Comparison of ENCODE assay signal across 18 cellular contexts in the genomic region with DNA sequence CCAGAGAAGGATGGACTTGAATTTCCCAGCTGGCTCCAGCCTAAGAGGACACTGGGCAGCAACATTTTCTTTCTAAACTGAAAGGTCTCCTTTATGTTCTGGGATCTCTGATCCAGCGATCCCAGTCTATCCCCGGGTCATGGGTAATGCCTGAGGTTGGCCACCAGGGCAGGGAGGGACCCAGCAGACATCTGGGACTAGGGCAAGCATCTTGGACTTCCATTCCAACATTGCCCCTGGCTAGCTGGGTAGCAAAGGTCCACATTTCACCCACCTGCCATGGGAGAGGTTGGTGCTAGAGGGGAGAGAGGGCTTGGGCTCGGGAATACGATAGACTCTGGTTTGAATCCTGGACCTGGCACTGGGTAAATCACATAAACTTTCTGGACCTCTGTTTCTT.
DNase-seq lines count a peak whose midpoint lies in the region; ATAC-seq and TF ChIP-seq lines count a peak whose summit lies in the region.
"Had no signal": no experiment of that assay in that cellular context is flagged by ENCODE, and none has a peak within 500 bp of the region (broad histone marks: within the 10 kb centered on the region; RNA-seq: fewer than 3 reads in every experiment).

No MANE protein-coding gene starts in this region.

- no peaks in the 10 kb centered on the region for H3K4me1 ChIP-seq in suprapubic skin
- H3K4me1 ChIP-seq: parathyroid adenoma had no signal

- no peaks in the 10 kb centered on the region for H3K9me3 ChIP-seq in suprapubic skin

- H3K4me3 ChIP-seq in GM12865 (ENCODE audit: low read depth, low read length) (no peak overlapping the region), fibroblast of the aortic adventitia (ENCODE audit: low read depth, low read length) (no peak overlapping the region), suprapubic skin (no peak overlapping the region)

- in situ Hi-C loops in SK-MEL-5 (cut with HindIII; ENCODE audit: low pct_unique_long_range_greater_than_20kb, low sequenced_read_pairs) = no loop called here
- in situ Hi-C loops in KBM-7 (cut with MboI; ENCODE audit: low pct_unique_long_range_greater_than_20kb, low sequenced_read_pairs) = no loop called here

- no peak overlapping the region for H3K27ac ChIP-seq in 22Rv1
- H3K27ac ChIP-seq in suprapubic skin = no peak overlapping the region
- H3K27ac ChIP-seq: epithelial cell of prostate, parathyroid adenoma had no signal

- 87% methylated on average over 4 of the region's 4 CpGs for WGBS in suprapubic skin

- DNase-seq in GM12865 (ENCODE audit: low read depth) (no peak), SK-MEL-5 (ENCODE audit: low read depth, low spot score) (peak; percentile 31), fibroblast of the aortic adventitia (ENCODE audit: low read depth) (no peak), KBM-7 (no peak), suprapubic skin (ENCODE audit: low spot score in 2 of 2) (no peak)
- DNase-seq: amniotic stem cell; COR-L47; left cardiac atrium; NCI-H187 treated with DMSO at 0.1 percent for 48 hours; NCI-H510A treated with DMSO at 0.1 percent for 48 hours; OCI-M1; stimulated activated CD4-positive, alpha-beta T cell treated with anti-CD3 and anti-CD28 coated beads, Interleukin-12 subunit alpha, Interleukin-12 subunit beta, amount 100 ng/mL, for 4 hours; stimulated activated naive CD8-positive, alpha-beta T cell treated with anti-CD3 and anti-CD28 coated beads, Interleukin-15, Interleukin-2, amounts not matched to agents 100 U/mL and 50 U/mL, for 24 hours had no signal

- no peak for TF ChIP-seq EP300 in suprapubic skin (IDR thresholded peaks at IDR 0.05)

- ATAC-seq in GM21423 (IDR thresholded peaks at IDR 0.05; ENCODE audit: unreplicated experiment) (no peak), HG03139 (IDR thresholded peaks at IDR 0.05; ENCODE audit: unreplicated experiment) (no peak)
- ATAC-seq: left cardiac atrium; stimulated activated naive CD8-positive, alpha-beta T cell treated with anti-CD3 and anti-CD28 coated beads, Interleukin-15, Interleukin-2, amounts not matched to agents 100 U/mL and 50 U/mL, for 24 hours had no signal

- TF ChIP-seq CTCF in 22Rv1 (IDR thresholded peaks at IDR 0.05) (peak; percentile 39), GM12865 (IDR thresholded peaks at IDR 0.05; ENCODE audit: insufficient read depth, low read depth, low read length, missing control alignments) (peak; percentile 26), fibroblast of the aortic adventitia (IDR thresholded peaks at IDR 0.05; ENCODE audit: insufficient read depth, low read length) (peak; percentile 32), suprapubic skin (IDR thresholded peaks at IDR 0.05) (peak in 1 of 2 donors; percentile 7)

- peaks cover 10% of the 10 kb centered on the region for H3K27me3 ChIP-seq in suprapubic skin

- H3K36me3 ChIP-seq in suprapubic skin = no peaks in the 10 kb centered on the region

- TF ChIP-seq POLR2A in suprapubic skin (IDR thresholded peaks at IDR 0.05) = no peak
